Comparison of ENCODE assay signal across 8 cellular contexts in genomic region chr2:197215988-197216979, GRCh38.
A peak's percentile ranks its signal among the peaks of the same experiment; 100 is the strongest.
DNase-seq lines count a peak whose midpoint lies in the region; ATAC-seq lines count a peak whose summit lies in the region.

No MANE protein-coding gene starts in this region.

- no peaks in the 10 kb centered on the region for H3K9me3 ChIP-seq in muscle layer of duodenum (ENCODE audit: control insufficient read depth in 1 of 2, low read length in 2 of 2)

- H3K9me3 Mint-ChIP-seq in activated T-helper 1 cell treated with anti-CD3 and anti-CD28 coated beads, Interleukin-12 subunit alpha, Interleukin-12 subunit beta, Interleukin-2, Interleukin-4 antibody, amounts not matched to agents 30 ng/mL and 10 ng/mL and 1 ng/mL, durations not matched to agents 14 hours and 24 hours and 36 hours: no peaks in the 10 kb centered on the region

- H3K36me3 Mint-ChIP-seq in activated T-helper 1 cell treated with anti-CD3 and anti-CD28 coated beads, Interleukin-12 subunit alpha, Interleukin-12 subunit beta, Interleukin-2, Interleukin-4 antibody, amounts not matched to agents 30 ng/mL and 10 ng/mL and 1 ng/mL, durations not matched to agents 14 hours and 24 hours and 36 hours (ENCODE audit: low read depth): peaks cover 11% of the 10 kb centered on the region

- peaks cover 3 to 27% of the 10 kb centered on the region in 2 donors for H3K4me1 ChIP-seq in muscle layer of duodenum (ENCODE audit: control insufficient read depth in 1 of 2, insufficient read depth in 2 of 2, low read length in 2 of 2)

- H3K27ac Mint-ChIP-seq in activated T-helper 1 cell treated with anti-CD3 and anti-CD28 coated beads, Interleukin-12 subunit alpha, Interleukin-12 subunit beta, Interleukin-2, Interleukin-4 antibody, amounts not matched to agents 30 ng/mL and 10 ng/mL and 1 ng/mL, durations not matched to agents 14 hours and 24 hours and 36 hours: peak overlapping the region; percentile 94

- intact Hi-C loops in activated T-helper 1 cell treated with anti-CD3 and anti-CD28 coated beads, Interleukin-12 subunit alpha, Interleukin-12 subunit beta, Interleukin-2, Interleukin-4 antibody, amounts not matched to agents 30 ng/mL and 10 ng/mL and 1 ng/mL, durations not matched to agents 14 hours and 24 hours and 36 hours (cut with micrococcal nuclease): loop anchor here (1.0 to 2.0 kb wide), 3 partner anchors 17 to 42 kb away; no protein-coding TSS in a partner anchor

- peak overlapping the region; percentile 50 for H3K27ac ChIP-seq in muscle layer of duodenum (ENCODE audit: low read length)

- H3K4me1 Mint-ChIP-seq in activated T-helper 1 cell treated with anti-CD3 and anti-CD28 coated beads, Interleukin-12 subunit alpha, Interleukin-12 subunit beta, Interleukin-2, Interleukin-4 antibody, amounts not matched to agents 30 ng/mL and 10 ng/mL and 1 ng/mL, durations not matched to agents 14 hours and 24 hours and 36 hours (ENCODE audit: low read depth): peaks cover 83% of the 10 kb centered on the region

- peak overlapping the region; percentile 80 for H3K4me3 Mint-ChIP-seq in activated T-helper 1 cell treated with anti-CD3 and anti-CD28 coated beads, Interleukin-12 subunit alpha, Interleukin-12 subunit beta, Interleukin-2, Interleukin-4 antibody, amounts not matched to agents 30 ng/mL and 10 ng/mL and 1 ng/mL, durations not matched to agents 14 hours and 24 hours and 36 hours

- H3K36me3 ChIP-seq in muscle layer of duodenum (ENCODE audit: control insufficient read depth in 1 of 2, insufficient read depth in 2 of 2, low read length in 2 of 2): no peaks in the 10 kb centered on the region

- H3K27me3 Mint-ChIP-seq in activated T-helper 1 cell treated with anti-CD3 and anti-CD28 coated beads, Interleukin-12 subunit alpha, Interleukin-12 subunit beta, Interleukin-2, Interleukin-4 antibody, amounts not matched to agents 30 ng/mL and 10 ng/mL and 1 ng/mL, durations not matched to agents 14 hours and 24 hours and 36 hours (ENCODE audit: insufficient read depth): no peaks in the 10 kb centered on the region

- ATAC-seq in GM19463 (IDR thresholded peaks at IDR 0.05; ENCODE audit: unreplicated experiment): peak; percentile 63
- peak; percentile 57 for ATAC-seq in HG03469 (IDR thresholded peaks at IDR 0.05; ENCODE audit: unreplicated experiment)

- DNase-seq in EL: peak; percentile 42
- DNase-seq in activated T-helper 1 cell treated with anti-CD3 and anti-CD28 coated beads, Interleukin-12 subunit alpha, Interleukin-12 subunit beta, Interleukin-2, Interleukin-4 antibody, amounts not matched to agents 30 ng/mL and 10 ng/mL and 1 ng/mL, durations not matched to agents 14 hours and 24 hours and 36 hours (ENCODE audit: low spot score): no peak
- no peak for DNase-seq in NK-92 (lab: John Stamatoyannopoulos, UW; ENCODE audit: unreplicated experiment)
- DNase-seq in HK-2 (ENCODE audit: unreplicated experiment): no peak
- DNase-seq in LoVo (ENCODE audit: low spot score): no peak

- H3K4me3 ChIP-seq in muscle layer of duodenum (ENCODE audit: low read depth in 1 of 2, low read length in 2 of 2): peak overlapping the region in 1 of 2 donors; percentile 7

- no peaks in the 10 kb centered on the region for H3K27me3 ChIP-seq in muscle layer of duodenum (ENCODE audit: low read depth, low read length)
